Comparison of ENCODE assay signal across 11 cellular contexts in genomic region chr3:144127700-144128099, GRCh38.
A peak's percentile ranks its signal among the peaks of the same experiment; 100 is the strongest.
DNase-seq lines count a peak whose midpoint lies in the region; ATAC-seq, FAIRE-seq and TF ChIP-seq lines count a peak whose summit lies in the region.
"Had no signal": no experiment of that assay in that cellular context is flagged by ENCODE, and none has a peak within 500 bp of the region (broad histone marks: within the 10 kb centered on the region; RNA-seq: fewer than 3 reads in every experiment).

No MANE protein-coding gene starts in this region.

- TF ChIP-seq POLR2A in H54 (IDR thresholded peaks at IDR 0.05; ENCODE audit: low read depth, low read length): no peak

- peak; percentile 28 for ATAC-seq in GM19438 (IDR thresholded peaks at IDR 0.05; ENCODE audit: low read depth, unreplicated experiment)
- peak; percentile 30 for ATAC-seq in HG03095 (IDR thresholded peaks at IDR 0.05; ENCODE audit: unreplicated experiment)
- ATAC-seq: T-helper 17 cell had no signal

- peak; percentile 98 for DNase-seq in NCI-H82 (lab: John Stamatoyannopoulos, UW)
- DNase-seq in pons (ENCODE audit: low spot score): peak; percentile 12
- DNase-seq in H54 (ENCODE audit: insufficient read length, low spot score): no peak
- no peak for DNase-seq in NCI-H2227 treated with DMSO at 0.1 percent for 48 hours (lab: John Stamatoyannopoulos, UW)
- DNase-seq in cerebellar cortex (ENCODE audit: low spot score): no peak
- DNase-seq: activated CD8-positive, alpha-beta memory T cell treated with anti-CD3 and anti-CD28 coated beads, Interleukin-2, amount 50 U/mL, for 48 hours; DND-41; NCI-H2029 treated with DMSO at 0.1 percent for 48 hours; T-helper 17 cell had no signal

- FAIRE-seq in H54 (lab: Jason Lieb, UNC): no peak

Comparison
In these comparisons a context has a peak if more than half of its experiments do, and no peak if none do; other contexts are left out.
1. DNase-seq: peak in NCI-H82 (single experiment) and pons (single experiment); none in H54 (single experiment), NCI-H2227 treated with DMSO at 0.1 percent for 48 hours (single experiment) and cerebellar cortex (single experiment).